In genomic region chr16:86514656-86515376, GRCh38 we compare ENCODE assay signal across 18 cellular contexts. TPM values are rescaled to one million over a fixed set of nuclear protein-coding genes. Genes with fewer than 3 reads are reported as not detected.
A peak's percentile ranks its signal among the peaks of the same experiment; 100 is the strongest.
DNase-seq lines count a peak whose midpoint lies in the region; ATAC-seq, FAIRE-seq and TF ChIP-seq lines count a peak whose summit lies in the region.
"Had no signal": no experiment of that assay in that cellular context is flagged by ENCODE, and none has a peak within 500 bp of the region (broad histone marks: within the 10 kb centered on the region; RNA-seq: fewer than 3 reads in every experiment).

No MANE protein-coding gene starts in this region.

- no peak for TF ChIP-seq POLR2A in GM12891 (IDR thresholded peaks at IDR 0.05; ENCODE audit: low read depth, low read length)

- no peaks in the 10 kb centered on the region for H3K9me3 Mint-ChIP-seq in IgD-negative memory B cell
- H3K9me3 Mint-ChIP-seq in nephron = no peaks in the 10 kb centered on the region

- DNase-seq in AG04449 (ENCODE audit: low read depth, low spot score) (no peak), fibroblast of peridontal ligament (ENCODE audit: extremely low read depth) (peak; percentile 64), GM19239 (ENCODE audit: insufficient read length, low spot score) (no peak), GM19238 (ENCODE audit: insufficient read length, low spot score) (no peak), GM12891 (ENCODE audit: insufficient read length, low spot score) (no peak)
- DNase-seq: activated naive CD4-positive, alpha-beta T cell treated with Interleukin-2 at 50 U/mL for 16 hours; AML-193; effector memory CD4-positive, alpha-beta T cell; GDM1; MV-4-11; NCI-H2029 treated with DMSO at 0.1 percent for 48 hours; NCI-H524 treated with DMSO at 0.1 percent for 48 hours; ovary; PC-9; spleen had no signal

- H3K27ac Mint-ChIP-seq in IgD-negative memory B cell (peak overlapping the region; percentile 31 to 87 (median 50)), nephron (no peak overlapping the region)

- TF ChIP-seq CTCF in AG04449 (IDR thresholded peaks at IDR 0.05; ENCODE audit: insufficient read depth, low read length, missing control alignments) (no peak), nephron (IDR thresholded peaks at IDR 0.05; ENCODE audit: unreplicated experiment in 3 of 3) (no peak)

- FAIRE-seq in GM19239 (lab: Jason Lieb, UNC) (no peak), GM12891 (lab: Jason Lieb, UNC) (no peak)

- no peak for ATAC-seq in HG03097 (IDR thresholded peaks at IDR 0.05; ENCODE audit: low FRiP score, unreplicated experiment)

- H3K4me1 Mint-ChIP-seq in IgD-negative memory B cell = peaks cover 0 to 2% (median 1%) of the 10 kb centered on the region in 3 donors
- peaks cover 5% of the 10 kb centered on the region for H3K4me1 Mint-ChIP-seq in nephron

- no peaks in the 10 kb centered on the region for H3K36me3 Mint-ChIP-seq in IgD-negative memory B cell
- H3K36me3 Mint-ChIP-seq in nephron (ENCODE audit: low read depth) = no peaks in the 10 kb centered on the region

- CTCF ChIA-PET in AG04449 (lab: Yijun Ruan, JAX) = interaction anchor here (0.6 to 16.8 kb wide), 3 partner anchors 171 to 439 kb away, joined by 4 to 685 read pairs (median 126); no protein-coding TSS in a partner anchor

- H3K4me3 Mint-ChIP-seq in IgD-negative memory B cell = peak overlapping the region in 1 of 4 donors; percentile 55
- peak overlapping the region in 2 of 3 experiments; percentile 5 to 53 for H3K4me3 Mint-ChIP-seq in nephron

- POLR2A ChIA-PET in AG04449 (lab: Yijun Ruan, JAX) = no interaction called here

- H3K27me3 Mint-ChIP-seq in IgD-negative memory B cell (peaks cover 63% of the 10 kb centered on the region), nephron (ENCODE audit: low read depth) (peaks cover 95% of the 10 kb centered on the region)

- H3K4me3 ChIP-seq in AG04449 (ENCODE audit: low read depth, low read length) = peak overlapping the region; percentile 49
- H3K4me3 ChIP-seq: PC-9 had no signal

TF ChIP-seq in GM12891, 5 proteins besides CTCF, POLR2A, EP300 and RAD21:
- TF ChIP-seq TAF1 (IDR thresholded peaks at IDR 0.05; ENCODE audit: low read depth, low read length) = no peak
- no peak for TF ChIP-seq POLR2AphosphoS5 (IDR thresholded peaks at IDR 0.05; ENCODE audit: low read depth, low read length)
- TF ChIP-seq POU2F2 (IDR thresholded peaks at IDR 0.05; ENCODE audit: low read depth, low read length) = no peak
- no peak for TF ChIP-seq SPI1 (IDR thresholded peaks at IDR 0.05; ENCODE audit: low read depth, low read length)
- TF ChIP-seq PAX5 (IDR thresholded peaks at IDR 0.05; ENCODE audit: insufficient read depth, low read length, severe bottlenecking) = no peak
TF ChIP-seq in GM12891: peak in this region for 0.

RNA-seq across cellular contexts. Expression of gene FOXF1, which starts 4.5 kb away (rescaled TPM):
- not detected for polyA plus RNA-seq in IgD-negative memory B cell
- polyA plus RNA-seq in GM12891 (2012; ENCODE audit: low read depth, missing spikeins) = not detected

RNA-seq across cellular contexts. Expression of gene MTHFSD, which starts 40.2 kb away (rescaled TPM):
- 19.1 TPM for polyA plus RNA-seq in IgD-negative memory B cell
- polyA plus RNA-seq in GM12891 (2012; ENCODE audit: low read depth, missing spikeins) = 11.4 TPM

RNA-seq across cellular contexts. Expression of gene FOXC2, which starts 51.8 kb away (rescaled TPM):
- not detected for polyA plus RNA-seq in IgD-negative memory B cell
- not detected for polyA plus RNA-seq in GM12891 (2012; ENCODE audit: low read depth, missing spikeins)

Comparison
In these comparisons a context has a peak if more than half of its experiments do, and no peak if none do; other contexts are left out.
1. H3K27ac Mint-ChIP-seq: peak in IgD-negative memory B cell (3 of 3); none in nephron (0 of 3).